ENCODE assay signal across 1 cellular context in the genomic region with DNA sequence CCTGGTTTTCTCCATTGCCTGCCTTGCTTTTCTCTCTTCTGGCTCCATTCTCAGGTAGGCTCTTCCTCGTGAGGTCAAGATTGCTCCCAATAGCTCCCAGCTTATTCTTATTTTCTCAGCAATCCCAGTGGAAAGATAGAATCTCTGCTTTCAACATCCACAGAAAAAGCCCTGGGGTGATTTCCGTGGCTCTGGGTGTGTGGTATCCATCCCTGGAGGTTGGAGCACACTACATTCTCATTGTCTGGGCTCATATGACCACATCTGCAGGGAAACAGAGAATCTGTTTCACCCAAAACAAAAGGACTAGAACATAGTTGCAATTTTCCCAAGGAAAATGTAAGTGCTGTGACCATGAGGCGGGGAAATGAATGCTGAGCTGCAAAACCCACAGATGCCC.
TF ChIP-seq lines count a peak whose summit lies in the region.

No MANE protein-coding gene starts in this region.

TF ChIP-seq in GM23338, 12 proteins besides CTCF, POLR2A, EP300 and RAD21 (continued from another document):
- TF ChIP-seq, protein P1, sequence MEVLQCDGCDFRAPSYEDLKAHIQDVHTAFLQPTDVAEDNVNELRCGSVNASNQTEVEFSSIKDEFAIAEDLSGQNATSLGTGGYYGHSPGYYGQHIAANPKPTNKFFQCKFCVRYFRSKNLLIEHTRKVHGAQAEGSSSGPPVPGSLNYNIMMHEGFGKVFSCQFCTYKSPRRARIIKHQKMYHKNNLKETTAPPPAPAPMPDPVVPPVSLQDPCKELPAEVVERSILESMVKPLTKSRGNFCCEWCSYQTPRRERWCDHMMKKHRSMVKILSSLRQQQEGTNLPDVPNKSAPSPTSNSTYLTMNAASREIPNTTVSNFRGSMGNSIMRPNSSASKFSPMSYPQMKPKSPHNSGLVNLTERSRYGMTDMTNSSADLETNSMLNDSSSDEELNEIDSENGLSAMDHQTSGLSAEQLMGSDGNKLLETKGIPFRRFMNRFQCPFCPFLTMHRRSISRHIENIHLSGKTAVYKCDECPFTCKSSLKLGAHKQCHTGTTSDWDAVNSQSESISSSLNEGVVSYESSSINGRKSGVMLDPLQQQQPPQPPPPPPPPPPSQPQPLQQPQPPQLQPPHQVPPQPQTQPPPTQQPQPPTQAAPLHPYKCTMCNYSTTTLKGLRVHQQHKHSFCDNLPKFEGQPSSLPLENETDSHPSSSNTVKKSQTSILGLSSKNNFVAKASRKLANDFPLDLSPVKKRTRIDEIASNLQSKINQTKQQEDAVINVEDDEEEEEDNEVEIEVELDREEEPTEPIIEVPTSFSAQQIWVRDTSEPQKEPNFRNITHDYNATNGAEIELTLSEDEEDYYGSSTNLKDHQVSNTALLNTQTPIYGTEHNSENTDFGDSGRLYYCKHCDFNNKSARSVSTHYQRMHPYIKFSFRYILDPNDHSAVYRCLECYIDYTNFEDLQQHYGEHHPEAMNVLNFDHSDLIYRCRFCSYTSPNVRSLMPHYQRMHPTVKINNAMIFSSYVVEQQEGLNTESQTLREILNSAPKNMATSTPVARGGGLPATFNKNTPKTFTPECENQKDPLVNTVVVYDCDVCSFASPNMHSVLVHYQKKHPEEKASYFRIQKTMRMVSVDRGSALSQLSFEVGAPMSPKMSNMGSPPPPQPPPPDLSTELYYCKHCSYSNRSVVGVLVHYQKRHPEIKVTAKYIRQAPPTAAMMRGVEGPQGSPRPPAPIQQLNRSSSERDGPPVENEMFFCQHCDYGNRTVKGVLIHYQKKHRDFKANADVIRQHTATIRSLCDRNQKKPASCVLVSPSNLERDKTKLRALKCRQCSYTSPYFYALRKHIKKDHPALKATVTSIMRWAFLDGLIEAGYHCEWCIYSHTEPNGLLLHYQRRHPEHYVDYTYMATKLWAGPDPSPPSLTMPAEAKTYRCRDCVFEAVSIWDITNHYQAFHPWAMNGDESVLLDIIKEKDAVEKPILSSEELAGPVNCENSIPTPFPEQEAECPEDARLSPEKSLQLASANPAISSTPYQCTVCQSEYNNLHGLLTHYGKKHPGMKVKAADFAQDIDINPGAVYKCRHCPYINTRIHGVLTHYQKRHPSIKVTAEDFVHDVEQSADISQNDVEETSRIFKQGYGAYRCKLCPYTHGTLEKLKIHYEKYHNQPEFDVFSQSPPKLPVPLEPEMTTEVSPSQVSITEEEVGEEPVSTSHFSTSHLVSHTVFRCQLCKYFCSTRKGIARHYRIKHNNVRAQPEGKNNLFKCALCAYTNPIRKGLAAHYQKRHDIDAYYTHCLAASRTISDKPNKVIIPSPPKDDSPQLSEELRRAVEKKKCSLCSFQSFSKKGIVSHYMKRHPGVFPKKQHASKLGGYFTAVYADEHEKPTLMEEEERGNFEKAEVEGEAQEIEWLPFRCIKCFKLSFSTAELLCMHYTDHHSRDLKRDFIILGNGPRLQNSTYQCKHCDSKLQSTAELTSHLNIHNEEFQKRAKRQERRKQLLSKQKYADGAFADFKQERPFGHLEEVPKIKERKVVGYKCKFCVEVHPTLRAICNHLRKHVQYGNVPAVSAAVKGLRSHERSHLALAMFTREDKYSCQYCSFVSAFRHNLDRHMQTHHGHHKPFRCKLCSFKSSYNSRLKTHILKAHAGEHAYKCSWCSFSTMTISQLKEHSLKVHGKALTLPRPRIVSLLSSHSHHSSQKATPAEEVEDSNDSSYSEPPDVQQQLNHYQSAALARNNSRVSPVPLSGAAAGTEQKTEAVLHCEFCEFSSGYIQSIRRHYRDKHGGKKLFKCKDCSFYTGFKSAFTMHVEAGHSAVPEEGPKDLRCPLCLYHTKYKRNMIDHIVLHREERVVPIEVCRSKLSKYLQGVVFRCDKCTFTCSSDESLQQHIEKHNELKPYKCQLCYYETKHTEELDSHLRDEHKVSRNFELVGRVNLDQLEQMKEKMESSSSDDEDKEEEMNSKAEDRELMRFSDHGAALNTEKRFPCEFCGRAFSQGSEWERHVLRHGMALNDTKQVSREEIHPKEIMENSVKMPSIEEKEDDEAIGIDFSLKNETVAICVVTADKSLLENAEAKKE (CRISPR knock-in tag; IDR thresholded peaks at IDR 0.05) = no peak
- no peak for TF ChIP-seq JUNB (IDR thresholded peaks at IDR 0.05; ENCODE audit: unreplicated experiment)
- no peak for TF ChIP-seq EZH2 (IDR thresholded peaks at IDR 0.05; ENCODE audit: low read depth, unreplicated experiment)
- no peak for TF ChIP-seq ZNF114 (CRISPR knock-in tag; IDR thresholded peaks at IDR 0.05)
- TF ChIP-seq ZNF331 (CRISPR knock-in tag; IDR thresholded peaks at IDR 0.05; ENCODE audit: low read depth) = no peak
- no peak for TF ChIP-seq REST (IDR thresholded peaks at IDR 0.05; ENCODE audit: unreplicated experiment)
- no peak for TF ChIP-seq POLR2AphosphoS5 (IDR thresholded peaks at IDR 0.05; ENCODE audit: low read depth)
- TF ChIP-seq ETS1 (IDR thresholded peaks at IDR 0.05) = no peak
